9 cellular contexts compared by ENCODE assay signal in genomic region chr2:120472031-120472430, GRCh38.
"Had no signal": no experiment of that assay in that cellular context is flagged by ENCODE, and none has a peak within 500 bp of the region (broad histone marks: within the 10 kb centered on the region; RNA-seq: fewer than 3 reads in every experiment).

No MANE protein-coding gene starts in this region.

- H3K4me2 ChIP-seq: neural progenitor cell had no signal

- H3K4me3 ChIP-seq: neural progenitor cell, sigmoid colon had no signal

- H2AFZ ChIP-seq: neural progenitor cell had no signal

- ATAC-seq: activated naive CD8-positive, alpha-beta T cell treated with anti-CD3 and anti-CD28 coated beads, Interleukin-2, amount 50 U/mL, for 24 hours; stimulated activated naive CD8-positive, alpha-beta T cell treated with anti-CD3 and anti-CD28 coated beads, Interleukin-15, amount 100 ng/mL, for 72 hours had no signal

- H3K9ac ChIP-seq: neural progenitor cell had no signal

- H3K4me1 ChIP-seq: neural progenitor cell had no signal

- DNase-seq: activated CD4-positive, CD25-positive, alpha-beta regulatory T cell treated with anti-CD3 and anti-CD28 coated beads, Interleukin-2, amount 50 U/mL, for 72 hours; activated naive CD4-positive, alpha-beta T cell treated with Interleukin-2 at 50 U/mL for 16 hours; activated naive CD8-positive, alpha-beta T cell treated with anti-CD3 and anti-CD28 coated beads, Interleukin-2, amount 50 U/mL, for 24 hours; aorta; naive B cell; stimulated activated CD4-positive, alpha-beta T cell treated with anti-CD3 and anti-CD28 coated beads, Interleukin-1b, Interleukin-23, amount 100 ng/mL, for 48 hours; stimulated activated naive CD8-positive, alpha-beta T cell treated with anti-CD3 and anti-CD28 coated beads, Interleukin-15, amount 100 ng/mL, for 72 hours had no signal

- H3K36me3 ChIP-seq: neural progenitor cell, sigmoid colon had no signal

- H3K27me3 ChIP-seq: sigmoid colon had no signal

- H3K27ac ChIP-seq: neural progenitor cell, sigmoid colon had no signal
